9 cellular contexts compared by ENCODE assay signal in the genomic region with DNA sequence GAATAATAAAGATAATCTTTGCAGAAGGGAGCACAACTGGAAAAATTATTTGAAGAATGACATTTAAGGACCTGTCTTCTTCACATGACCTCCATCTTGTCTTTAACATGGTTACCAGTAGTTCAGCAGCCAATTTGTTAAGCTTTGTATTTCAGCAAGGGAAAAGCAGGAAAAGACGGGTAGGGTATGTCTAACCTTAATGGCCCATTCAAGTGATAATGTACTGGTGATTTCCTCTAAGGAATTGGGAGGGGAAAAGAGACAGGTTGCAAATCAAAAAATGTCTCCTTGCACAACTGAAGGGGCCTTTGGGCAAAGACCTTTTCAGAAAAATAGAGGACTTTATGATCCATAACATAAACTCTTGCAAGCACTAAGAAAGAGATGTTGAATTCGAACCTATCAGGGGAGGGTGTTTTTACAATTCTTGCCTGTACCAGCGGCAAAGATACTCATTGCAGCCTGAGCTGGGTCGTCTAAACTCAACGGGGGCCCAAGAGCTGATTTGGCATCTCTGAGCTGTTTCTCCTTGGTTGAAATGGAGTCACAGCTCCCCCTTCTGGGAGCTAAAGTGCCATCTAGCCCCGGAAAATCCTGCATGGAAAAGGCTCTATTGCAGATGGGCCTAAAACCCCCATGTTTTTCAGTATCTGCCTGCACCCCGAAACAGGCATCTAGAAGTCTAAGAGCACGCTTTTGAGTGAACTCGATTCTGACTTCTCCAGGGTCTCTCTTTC. TPM values are rescaled to one million over a fixed set of nuclear protein-coding genes. Genes with fewer than 3 reads are reported as not detected.
DNase-seq lines count a peak whose midpoint lies in the region; ATAC-seq and TF ChIP-seq lines count a peak whose summit lies in the region.
"Had no signal": no experiment of that assay in that cellular context is flagged by ENCODE, and none has a peak within 500 bp of the region (broad histone marks: within the 10 kb centered on the region; RNA-seq: fewer than 3 reads in every experiment).

No MANE protein-coding gene starts in this region.

- no peak overlapping the region for H3K27ac ChIP-seq in DND-41 (ENCODE audit: low read length)
- no peak overlapping the region for H3K27ac ChIP-seq in SJCRH30
- no peak overlapping the region for H3K27ac ChIP-seq in naive thymus-derived CD4-positive, alpha-beta T cell (ENCODE audit: low read depth, low read length)
- H3K27ac ChIP-seq in right atrium auricular region: no peak overlapping the region

- H4K20me1 ChIP-seq in DND-41 (ENCODE audit: insufficient read depth, low read length): no peaks in the 10 kb centered on the region

- no peak overlapping the region for H3K4me2 ChIP-seq in DND-41 (ENCODE audit: insufficient read depth, low read length)

- H3K4me1 Mint-ChIP-seq in naive thymus-derived CD4-positive, alpha-beta T cell: peaks cover 0 to 4% (median 0%) of the 10 kb centered on the region in 7 donors

- H3K27ac Mint-ChIP-seq in naive thymus-derived CD4-positive, alpha-beta T cell: no peak overlapping the region
- H3K27ac Mint-ChIP-seq: T-helper 1 cell treated with Interleukin-12 subunit alpha and Interleukin-12 subunit beta and Interleukin-4 antibody, amounts not matched to agents 30 μg/mL and 1 μg/mL, for 36 hours had no signal

- H2AFZ ChIP-seq in DND-41 (ENCODE audit: low read depth, low read length): no peak overlapping the region

- DNase-seq in DND-41 (no peak), HuH-7.5 (ENCODE audit: low spot score) (peak; percentile 22), SJCRH30 (peak; percentile 77 to 93), hypothalamus (lab: John Stamatoyannopoulos, UW) (peak in 31 of 51 donors; percentile 3 to 77 (median 46)), posterior vena cava (ENCODE audit: low spot score) (no peak), right atrium auricular region (ENCODE audit: low spot score) (no peak)
- no peak for DNase-seq in naive thymus-derived CD4-positive, alpha-beta T cell

- CTCF ChIA-PET in naive thymus-derived CD4-positive, alpha-beta T cell (lab: Charles Lee): no interaction called here

- peak; percentile 22 for TF ChIP-seq CTCF in DND-41 (IDR thresholded peaks at IDR 0.05; ENCODE audit: borderline replicate concordance, extremely low read depth, low read length, poor library complexity, severe bottlenecking)
- TF ChIP-seq CTCF in right atrium auricular region (IDR thresholded peaks at IDR 0.05): peak in 1 of 2 donors; percentile 67

- no peaks in the 10 kb centered on the region for H3K36me3 ChIP-seq in DND-41 (ENCODE audit: insufficient read depth, low read length)
- peaks cover 4% of the 10 kb centered on the region for H3K36me3 ChIP-seq in SJCRH30
- no peaks in the 10 kb centered on the region for H3K36me3 ChIP-seq in naive thymus-derived CD4-positive, alpha-beta T cell (ENCODE audit: control insufficient read depth in 2 of 3, insufficient read depth in 3 of 3, low read length in 3 of 3)
- H3K36me3 ChIP-seq in right atrium auricular region: no peaks in the 10 kb centered on the region

- no peaks in the 10 kb centered on the region for H3K4me1 ChIP-seq in DND-41 (ENCODE audit: insufficient read depth, low read length)
- 0 out of 2 replicates have a peak, but pooled peaks cover 8% of the 10 kb centered on the region for H3K4me1 ChIP-seq in SJCRH30
- H3K4me1 ChIP-seq in naive thymus-derived CD4-positive, alpha-beta T cell (ENCODE audit: control insufficient read depth in 2 of 2, insufficient read depth in 2 of 2, low read length in 2 of 2): no peaks in the 10 kb centered on the region
- peaks cover 0 to 15% of the 10 kb centered on the region in 2 donors for H3K4me1 ChIP-seq in right atrium auricular region

- no peaks in the 10 kb centered on the region for H3K79me2 ChIP-seq in DND-41 (ENCODE audit: insufficient read depth, low read length)

- H3K9me3 Mint-ChIP-seq in naive thymus-derived CD4-positive, alpha-beta T cell: peaks cover 2 to 39% (median 13%) of the 10 kb centered on the region in 11 donors

- peaks cover 27 to 48% (median 42%) of the 10 kb centered on the region in 5 donors for H3K27me3 Mint-ChIP-seq in naive thymus-derived CD4-positive, alpha-beta T cell

- POLR2A ChIA-PET in naive thymus-derived CD4-positive, alpha-beta T cell (lab: Charles Lee): no interaction called here

- no peak overlapping the region for H3K4me3 ChIP-seq in DND-41 (ENCODE audit: low read depth in 1 of 2, low read length in 2 of 2)
- H3K4me3 ChIP-seq in SJCRH30: no peak overlapping the region
- H3K4me3 ChIP-seq in naive thymus-derived CD4-positive, alpha-beta T cell (ENCODE audit: low read length): no peak overlapping the region
- H3K4me3 ChIP-seq in right atrium auricular region: no peak overlapping the region

- intact Hi-C loops in posterior vena cava (cut with DNase I): no loop called here
- intact Hi-C loops in naive thymus-derived CD4-positive, alpha-beta T cell (cut with micrococcal nuclease): loop anchor here in 1 of 2 donors (10.0 kb wide), 1 partner anchor 1721 kb away; no protein-coding TSS in a partner anchor

- no peak overlapping the region for H3K9ac ChIP-seq in DND-41 (ENCODE audit: low read depth, low read length)

- peaks cover 0 to 5% (median 0%) of the 10 kb centered on the region in 5 donors for H3K36me3 Mint-ChIP-seq in naive thymus-derived CD4-positive, alpha-beta T cell

- no peak for ATAC-seq in DND-41 (ENCODE audit: insufficient read depth, low read depth)
- no peak for ATAC-seq in esophagus mucosa
- ATAC-seq in naive thymus-derived CD4-positive, alpha-beta T cell: no peak

- H3K9me3 ChIP-seq in DND-41 (ENCODE audit: insufficient read depth, low read length, severe bottlenecking): peaks cover 3% of the 10 kb centered on the region
- H3K9me3 ChIP-seq in SJCRH30 (replicated peaks): no peaks in the 10 kb centered on the region
- peaks cover 0 to 3% (median 0%) of the 10 kb centered on the region in 3 experiments for H3K9me3 ChIP-seq in naive thymus-derived CD4-positive, alpha-beta T cell (ENCODE audit: control insufficient read depth in 2 of 3, low read length in 3 of 3)
- H3K9me3 ChIP-seq in right atrium auricular region: no peaks in the 10 kb centered on the region

- H3K4me3 Mint-ChIP-seq in naive thymus-derived CD4-positive, alpha-beta T cell: no peak overlapping the region
- H3K4me3 Mint-ChIP-seq: T-helper 1 cell treated with Interleukin-12 subunit alpha and Interleukin-12 subunit beta and Interleukin-4 antibody, amounts not matched to agents 30 μg/mL and 1 μg/mL, for 36 hours had no signal

- no peaks in the 10 kb centered on the region for H3K27me3 ChIP-seq in DND-41 (ENCODE audit: insufficient read depth, low read length, poor library complexity)
- H3K27me3 ChIP-seq in SJCRH30: no peaks in the 10 kb centered on the region
- H3K27me3 ChIP-seq in naive thymus-derived CD4-positive, alpha-beta T cell (ENCODE audit: control insufficient read depth in 2 of 2, insufficient read depth in 2 of 2, low read length in 2 of 2): no peaks in the 10 kb centered on the region
- H3K27me3 ChIP-seq in right atrium auricular region: peaks cover 0 to 9% of the 10 kb centered on the region in 2 donors

RNA-seq across cellular contexts. Expression of gene BRINP1, which starts 3.8 kb away (rescaled TPM):
- total RNA-seq in SJCRH30 (2014; rRNA removed; shearing (Covaris generic)): 42.7 and 44.4 TPM in 2 replicates
- total RNA-seq in posterior vena cava (1 to 10 TPM in 1 of 2 donors, under 1 TPM in 1; 0.86 to 2.5 TPM), esophagus mucosa (3.4 TPM), right atrium auricular region (1 to 10 TPM in 1 of 2 donors, under 1 TPM in 1; 0.78 to 2.0 TPM)
- total RNA-seq in naive thymus-derived CD4-positive, alpha-beta T cell: not detected
- not detected for polyA plus RNA-seq in naive thymus-derived CD4-positive, alpha-beta T cell

Comparison
In these comparisons a context has a peak if more than half of its experiments do, and no peak if none do; other contexts are left out.
1. DNase-seq: peak in HuH-7.5 (single experiment), SJCRH30 (2 of 2) and hypothalamus (31 of 51); none in DND-41 (single experiment), posterior vena cava (single experiment), naive thymus-derived CD4-positive, alpha-beta T cell (0 of 9) and right atrium auricular region (single experiment).